ENCODE assay signal across 3 cellular contexts in the genomic region with DNA sequence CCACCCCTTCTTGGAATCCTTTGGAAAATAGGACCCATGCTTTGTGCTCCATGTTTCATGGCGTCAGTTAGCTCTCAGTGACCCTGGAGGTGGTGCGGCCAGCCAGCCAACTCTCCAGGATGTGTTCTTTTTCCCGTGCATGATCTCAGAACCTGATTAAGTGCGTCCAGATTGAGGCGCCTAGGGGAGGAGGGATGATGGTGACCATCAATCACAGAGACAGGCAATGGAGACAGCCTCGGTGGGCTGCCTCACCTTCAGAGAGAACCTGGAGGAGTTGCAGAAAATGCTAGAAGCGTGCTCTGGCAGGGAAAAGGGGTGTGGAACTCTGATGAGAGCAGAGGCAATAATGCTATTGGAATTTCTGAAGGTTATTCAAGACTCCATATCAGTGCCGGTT.
TF ChIP-seq lines count a peak whose summit lies in the region.

No MANE protein-coding gene starts in this region.

TF ChIP-seq in SK-N-SH, 30 proteins besides CTCF, POLR2A, EP300 and RAD21:
- TF ChIP-seq TCF12 (IDR thresholded peaks at IDR 0.05) (no peak), NFIC (IDR thresholded peaks at IDR 0.05; ENCODE audit: borderline replicate concordance) (no peak)
- TF ChIP-seq, protein P1, sequence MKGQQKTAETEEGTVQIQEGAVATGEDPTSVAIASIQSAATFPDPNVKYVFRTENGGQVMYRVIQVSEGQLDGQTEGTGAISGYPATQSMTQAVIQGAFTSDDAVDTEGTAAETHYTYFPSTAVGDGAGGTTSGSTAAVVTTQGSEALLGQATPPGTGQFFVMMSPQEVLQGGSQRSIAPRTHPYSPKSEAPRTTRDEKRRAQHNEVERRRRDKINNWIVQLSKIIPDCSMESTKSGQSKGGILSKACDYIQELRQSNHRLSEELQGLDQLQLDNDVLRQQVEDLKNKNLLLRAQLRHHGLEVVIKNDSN (IDR thresholded peaks at IDR 0.05; ENCODE audit: borderline replicate concordance, low read depth), result no peak
TF ChIP-seq in SK-N-SH: peak in this region for 0.

TF ChIP-seq in SK-N-SH treated with all-trans-retinoic acid at 6 μM for 48 hours, 23 proteins besides CTCF, POLR2A, EP300 and RAD21:
- no peak for TF ChIP-seq GLIS3 (CRISPR knock-in tag; IDR thresholded peaks at IDR 0.05)
- TF ChIP-seq, protein P2, sequence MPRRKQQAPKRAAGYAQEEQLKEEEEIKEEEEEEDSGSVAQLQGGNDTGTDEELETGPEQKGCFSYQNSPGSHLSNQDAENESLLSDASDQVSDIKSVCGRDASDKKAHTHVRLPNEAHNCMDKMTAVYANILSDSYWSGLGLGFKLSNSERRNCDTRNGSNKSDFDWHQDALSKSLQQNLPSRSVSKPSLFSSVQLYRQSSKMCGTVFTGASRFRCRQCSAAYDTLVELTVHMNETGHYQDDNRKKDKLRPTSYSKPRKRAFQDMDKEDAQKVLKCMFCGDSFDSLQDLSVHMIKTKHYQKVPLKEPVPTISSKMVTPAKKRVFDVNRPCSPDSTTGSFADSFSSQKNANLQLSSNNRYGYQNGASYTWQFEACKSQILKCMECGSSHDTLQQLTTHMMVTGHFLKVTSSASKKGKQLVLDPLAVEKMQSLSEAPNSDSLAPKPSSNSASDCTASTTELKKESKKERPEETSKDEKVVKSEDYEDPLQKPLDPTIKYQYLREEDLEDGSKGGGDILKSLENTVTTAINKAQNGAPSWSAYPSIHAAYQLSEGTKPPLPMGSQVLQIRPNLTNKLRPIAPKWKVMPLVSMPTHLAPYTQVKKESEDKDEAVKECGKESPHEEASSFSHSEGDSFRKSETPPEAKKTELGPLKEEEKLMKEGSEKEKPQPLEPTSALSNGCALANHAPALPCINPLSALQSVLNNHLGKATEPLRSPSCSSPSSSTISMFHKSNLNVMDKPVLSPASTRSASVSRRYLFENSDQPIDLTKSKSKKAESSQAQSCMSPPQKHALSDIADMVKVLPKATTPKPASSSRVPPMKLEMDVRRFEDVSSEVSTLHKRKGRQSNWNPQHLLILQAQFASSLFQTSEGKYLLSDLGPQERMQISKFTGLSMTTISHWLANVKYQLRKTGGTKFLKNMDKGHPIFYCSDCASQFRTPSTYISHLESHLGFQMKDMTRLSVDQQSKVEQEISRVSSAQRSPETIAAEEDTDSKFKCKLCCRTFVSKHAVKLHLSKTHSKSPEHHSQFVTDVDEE (CRISPR knock-in tag; IDR thresholded peaks at IDR 0.05), result no peak

TF ChIP-seq in H1, 55 proteins besides CTCF, POLR2A, EP300 and RAD21:
- TF ChIP-seq TAF7 (optimal IDR thresholded peaks at IDR 0.05; ENCODE audit: borderline replicate concordance, low read depth, low read length), result no peak
- no peak for TF ChIP-seq GABPA (IDR thresholded peaks at IDR 0.05; ENCODE audit: borderline replicate concordance, insufficient read depth, low read length)
- no peak for TF ChIP-seq RFX5 (IDR thresholded peaks at IDR 0.05; ENCODE audit: borderline replicate concordance, low read depth, low read length)
- TF ChIP-seq KDM4A (IDR thresholded peaks at IDR 0.05; ENCODE audit: low read depth, low read length, severe bottlenecking), result no peak
- no peak for TF ChIP-seq SP1 (IDR thresholded peaks at IDR 0.05; ENCODE audit: low read depth, low read length)
- no peak for TF ChIP-seq MAFK (IDR thresholded peaks at IDR 0.05; ENCODE audit: low read depth, low read length)
- TF ChIP-seq RNF2 (IDR thresholded peaks at IDR 0.05; ENCODE audit: borderline replicate concordance, low read depth, low read length, missing control alignments, poor library complexity, severe bottlenecking), result no peak
- TF ChIP-seq JUND (IDR thresholded peaks at IDR 0.05; ENCODE audit: low read length), result no peak
- TF ChIP-seq BCL11A (IDR thresholded peaks at IDR 0.05; ENCODE audit: low read depth in 2 of 2, low read length in 2 of 2), result no peak
- TF ChIP-seq EGR1 (IDR thresholded peaks at IDR 0.05; ENCODE audit: borderline replicate concordance, low read depth, low read length), result no peak
- no peak for TF ChIP-seq HDAC2 (IDR thresholded peaks at IDR 0.05; ENCODE audit: borderline replicate concordance in 1 of 2, low read depth in 2 of 2, low read length in 2 of 2)
- TF ChIP-seq TCF12 (IDR thresholded peaks at IDR 0.05; ENCODE audit: low read depth, low read length), result no peak
- TF ChIP-seq TAF1 (IDR thresholded peaks at IDR 0.05; ENCODE audit: low read depth, low read length), result no peak
- TF ChIP-seq EZH2 (IDR thresholded peaks at IDR 0.05; ENCODE audit: low read depth, low read length, severe bottlenecking), result no peak
- TF ChIP-seq TBP (IDR thresholded peaks at IDR 0.05; ENCODE audit: low read depth, low read length), result no peak
- no peak for TF ChIP-seq CHD1 (IDR thresholded peaks at IDR 0.05; ENCODE audit: low read depth, low read length)
- TF ChIP-seq, protein P3, sequence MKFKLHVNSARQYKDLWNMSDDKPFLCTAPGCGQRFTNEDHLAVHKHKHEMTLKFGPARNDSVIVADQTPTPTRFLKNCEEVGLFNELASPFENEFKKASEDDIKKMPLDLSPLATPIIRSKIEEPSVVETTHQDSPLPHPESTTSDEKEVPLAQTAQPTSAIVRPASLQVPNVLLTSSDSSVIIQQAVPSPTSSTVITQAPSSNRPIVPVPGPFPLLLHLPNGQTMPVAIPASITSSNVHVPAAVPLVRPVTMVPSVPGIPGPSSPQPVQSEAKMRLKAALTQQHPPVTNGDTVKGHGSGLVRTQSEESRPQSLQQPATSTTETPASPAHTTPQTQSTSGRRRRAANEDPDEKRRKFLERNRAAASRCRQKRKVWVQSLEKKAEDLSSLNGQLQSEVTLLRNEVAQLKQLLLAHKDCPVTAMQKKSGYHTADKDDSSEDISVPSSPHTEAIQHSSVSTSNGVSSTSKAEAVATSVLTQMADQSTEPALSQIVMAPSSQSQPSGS (IDR thresholded peaks at IDR 0.05; ENCODE audit: low read length), result no peak
- no peak for TF ChIP-seq CEBPB (IDR thresholded peaks at IDR 0.05; ENCODE audit: low read depth, low read length)
- TF ChIP-seq SAP30 (IDR thresholded peaks at IDR 0.05; ENCODE audit: insufficient read depth, insufficient replicate concordance, low read length), result no peak
